ENCODE assay signal across 34 cellular contexts in the genomic region with DNA sequence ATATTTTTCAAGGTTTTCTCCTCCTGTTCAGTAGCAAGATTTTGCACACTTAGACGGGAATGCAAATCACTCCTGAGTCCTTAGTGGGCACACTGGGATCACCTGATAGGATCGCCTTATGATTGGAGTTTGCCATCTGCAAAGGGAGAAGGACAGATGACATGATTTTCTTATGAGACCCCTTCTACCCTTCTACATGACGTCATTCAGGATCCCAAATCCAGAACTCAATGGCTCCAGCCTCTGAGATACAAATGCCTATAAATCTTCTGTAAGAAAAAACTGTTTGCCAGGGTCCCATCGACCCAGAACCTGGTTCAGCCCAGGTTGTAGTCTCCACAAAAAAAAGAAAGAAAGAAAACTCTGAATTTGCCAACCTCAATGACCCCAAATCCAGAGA. TPM values are rescaled to one million over a fixed set of nuclear protein-coding genes. Genes with fewer than 3 reads are reported as not detected.
"Had no signal": no experiment of that assay in that cellular context is flagged by ENCODE, and none has a peak within 500 bp of the region (broad histone marks: within the 10 kb centered on the region; RNA-seq: fewer than 3 reads in every experiment).

No MANE protein-coding gene starts in this region.

- ATAC-seq: activated CD4-positive, CD25-positive, alpha-beta regulatory T cell treated with anti-CD3 and anti-CD28 coated beads, Interleukin-2, amount 50 U/mL, for 24 hours; activated CD8-positive, alpha-beta T cell treated with anti-CD3 and anti-CD28 coated beads for 36 hours; activated T-cell treated with anti-CD3 and anti-CD28 coated beads, Interleukin-2, amount 50 U/mL, for 4 hours; activated T-helper 17 cell treated with anti-CD3 and anti-CD28 coated beads, Interleukin-2, amount 50 U/mL, for 72 hours; effector memory CD8-positive, alpha-beta T cell; heart left ventricle; T-helper 17 cell had no signal

- H3K27ac Mint-ChIP-seq: activated B cell treated with CpG ODN at 0.5 μM for 24 hours; activated CD8-positive, alpha-beta T cell treated with anti-CD3 and anti-CD28 coated beads for 36 hours; activated naive CD8-positive, alpha-beta T cell; activated T-helper 17 cell treated with anti-CD3 and anti-CD28 coated beads, Interleukin-2, amount 50 U/mL, for 72 hours; effector memory CD8-positive, alpha-beta T cell; T-helper 17 cell; T-helper 2 cell treated with Interferon-gamma antibody and Interleukin-4, amounts not matched to agents 5 μg/mL and 100 μg/mL, for 36 hours had no signal

- H3K4me3 Mint-ChIP-seq: activated B cell treated with CpG ODN at 0.5 μM for 24 hours; activated CD8-positive, alpha-beta T cell treated with anti-CD3 and anti-CD28 coated beads for 36 hours; activated naive CD8-positive, alpha-beta T cell; activated T-cell treated with anti-CD3 and anti-CD28 coated beads, Interleukin-2, amount 50 U/mL, for 4 hours; activated T-helper 17 cell treated with anti-CD3 and anti-CD28 coated beads, Interleukin-2, amount 50 U/mL, for 72 hours; effector memory CD8-positive, alpha-beta T cell; T-helper 17 cell; T-helper 2 cell treated with Interferon-gamma antibody and Interleukin-4, amounts not matched to agents 5 μg/mL and 100 μg/mL, for 36 hours had no signal

- H3K27ac ChIP-seq: epithelial cell of prostate, esophagus squamous epithelium, heart left ventricle, WERI-Rb-1 had no signal

- H3K4me3 ChIP-seq: esophagus squamous epithelium, heart left ventricle had no signal

- H3K9me3 Mint-ChIP-seq: activated B cell treated with CpG ODN at 0.5 μM for 24 hours; activated CD8-positive, alpha-beta T cell treated with anti-CD3 and anti-CD28 coated beads for 36 hours; activated T-cell treated with anti-CD3 and anti-CD28 coated beads, Interleukin-2, amount 50 U/mL, for 4 hours; activated T-helper 17 cell treated with anti-CD3 and anti-CD28 coated beads, Interleukin-2, amount 50 U/mL, for 72 hours; effector memory CD8-positive, alpha-beta T cell; T-helper 2 cell treated with Interferon-gamma antibody and Interleukin-4, amounts not matched to agents 5 μg/mL and 100 μg/mL, for 36 hours had no signal

- H3K36me3 ChIP-seq: esophagus squamous epithelium, heart left ventricle, WERI-Rb-1 had no signal

- H3K4me1 Mint-ChIP-seq: activated B cell treated with CpG ODN at 0.5 μM for 24 hours; activated T-helper 17 cell treated with anti-CD3 and anti-CD28 coated beads, Interleukin-2, amount 50 U/mL, for 72 hours; T-helper 17 cell had no signal

- H3K36me3 Mint-ChIP-seq: activated naive CD8-positive, alpha-beta T cell had no signal

- DNase-seq: activated B cell treated with CpG ODN at 0.5 μM for 24 hours; activated CD4-positive, alpha-beta T cell treated with anti-CD3 and anti-CD28 coated beads for 48 hours; activated CD4-positive, alpha-beta T cell treated with anti-CD3 and anti-CD28 coated beads, Interleukin-2, amount 50 U/mL, for 1 hour; activated CD4-positive, alpha-beta T cell treated with anti-CD3 and anti-CD28 coated beads, Interleukin-2, amount 50 U/mL, for 48 hours; activated CD8-positive, alpha-beta memory T cell treated with anti-CD3 and anti-CD28 coated beads for 24 hours; activated CD8-positive, alpha-beta T cell treated with anti-CD3 and anti-CD28 coated beads for 36 hours; activated effector memory CD4-positive, alpha-beta T cell treated with Interleukin-2 at 50 U/mL for 16 hours; activated gamma-delta T cell treated with Interleukin-2 at 50 U/mL for 16 hours; activated naive CD4-positive, alpha-beta T cell treated with anti-CD3 and anti-CD28 coated beads, Interleukin-2, amount 50 U/mL, for 16 hours; activated naive CD4-positive, alpha-beta T cell treated with Interleukin-2 at 50 U/mL for 16 hours; activated T-cell treated with anti-CD3 and anti-CD28 coated beads, Interleukin-2, amount 50 U/mL, for 4 hours; amniotic stem cell; anterior cingulate cortex; caudate nucleus; cortex of kidney; dermis blood vessel endothelial cell; effector CD4-positive, alpha-beta T cell; effector memory CD8-positive, alpha-beta T cell; esophagus squamous epithelium; heart left ventricle; T-helper 1 cell; T-helper 17 cell; T1000; WERI-Rb-1 had no signal

- FAIRE-seq: astrocyte, colon, endometrium, endothelial cell of umbilical vein, frontal cortex had no signal

- H3K9me3 ChIP-seq: esophagus squamous epithelium, heart left ventricle had no signal

RNA-seq across cellular contexts. Expression of gene ZNF423, which starts 6.9 kb away (rescaled TPM):
- total RNA-seq: activated B cell treated with CpG ODN at 0.5 μM for 24 hours; activated CD8-positive, alpha-beta T cell treated with anti-CD3 and anti-CD28 coated beads for 36 hours; activated T-helper 17 cell treated with anti-CD3 and anti-CD28 coated beads, Interleukin-2, amount 50 U/mL, for 72 hours; T-helper 17 cell had no signal
